ENCODE assay signal across 19 cellular contexts in genomic region chr13:41971848-41972247, GRCh38.
"Had no signal": no experiment of that assay in that cellular context is flagged by ENCODE, and none has a peak within 500 bp of the region (broad histone marks: within the 10 kb centered on the region; RNA-seq: fewer than 3 reads in every experiment).

No MANE protein-coding gene starts in this region.

- H3K9me3 Mint-ChIP-seq: activated naive CD8-positive, alpha-beta T cell treated with anti-CD3 and anti-CD28 coated beads, Interleukin-2, amount 10 ng/mL, durations not matched to agents 7 days and 5 days; activated T-cell treated with anti-CD3 and anti-CD28 coated beads, Interleukin-2, amount 50 U/mL, for 4 hours; endodermal cell; immature natural killer cell; natural killer cell had no signal

- H3K4me1 ChIP-seq: gastrocnemius medialis, tibial artery had no signal

- H3K36me3 Mint-ChIP-seq: activated CD8-positive, alpha-beta memory T cell treated with anti-CD3 and anti-CD28 coated beads, Interleukin-2, amount 10 ng/mL, durations not matched to agents 7 days and 5 days; activated naive CD8-positive, alpha-beta T cell treated with anti-CD3 and anti-CD28 coated beads, Interleukin-2, amount 10 ng/mL, durations not matched to agents 7 days and 5 days; immature natural killer cell; natural killer cell had no signal

- ATAC-seq: activated CD8-positive, alpha-beta memory T cell treated with anti-CD3 and anti-CD28 coated beads, Interleukin-2, amount 10 ng/mL, durations not matched to agents 7 days and 5 days; activated T-cell treated with anti-CD3 and anti-CD28 coated beads, Interleukin-2, amount 50 U/mL, for 4 hours; gastrocnemius medialis; heart left ventricle; natural killer cell had no signal

- H3K27ac Mint-ChIP-seq: activated CD8-positive, alpha-beta memory T cell treated with anti-CD3 and anti-CD28 coated beads, Interleukin-2, amount 10 ng/mL, durations not matched to agents 7 days and 5 days; activated naive CD8-positive, alpha-beta T cell treated with anti-CD3 and anti-CD28 coated beads, Interleukin-2, amount 10 ng/mL, durations not matched to agents 7 days and 5 days; endodermal cell; natural killer cell had no signal

- H3K27me3 Mint-ChIP-seq: activated CD8-positive, alpha-beta memory T cell treated with anti-CD3 and anti-CD28 coated beads, Interleukin-2, amount 10 ng/mL, durations not matched to agents 7 days and 5 days; activated naive CD8-positive, alpha-beta T cell treated with anti-CD3 and anti-CD28 coated beads, Interleukin-2, amount 10 ng/mL, durations not matched to agents 7 days and 5 days had no signal

- H3K27ac ChIP-seq: brain microvascular endothelial cell, gastrocnemius medialis, heart left ventricle, SK-N-MC, tibial artery, WERI-Rb-1 had no signal

- H3K27me3 ChIP-seq: brain microvascular endothelial cell, gastrocnemius medialis, heart left ventricle, tibial artery had no signal

- DNase-seq: activated CD4-positive, alpha-beta T cell treated with anti-CD3 and anti-CD28 coated beads for 4 hours; activated CD8-positive, alpha-beta memory T cell treated with anti-CD3 and anti-CD28 coated beads, Interleukin-2, amount 10 ng/mL, durations not matched to agents 7 days and 5 days; activated gamma-delta T cell treated with Interleukin-2 at 50 U/mL for 16 hours; activated naive CD8-positive, alpha-beta T cell treated with anti-CD3 and anti-CD28 coated beads, Interleukin-2, amount 10 ng/mL, durations not matched to agents 7 days and 5 days; activated T-cell treated with anti-CD3 and anti-CD28 coated beads, Interleukin-2, amount 50 U/mL, for 4 hours; brain microvascular endothelial cell; dermis blood vessel endothelial cell; endodermal cell; gastrocnemius medialis; heart left ventricle; immature natural killer cell; natural killer cell; nucleus accumbens; posterior cingulate gyrus; retina; stimulated activated CD4-positive, alpha-beta T cell treated with anti-CD3 and anti-CD28 coated beads, Interleukin-4, amount 100 ng/mL, for 1 hour; tibial artery; WERI-Rb-1 had no signal

- H3K4me3 Mint-ChIP-seq: activated CD8-positive, alpha-beta memory T cell treated with anti-CD3 and anti-CD28 coated beads, Interleukin-2, amount 10 ng/mL, durations not matched to agents 7 days and 5 days; activated naive CD8-positive, alpha-beta T cell treated with anti-CD3 and anti-CD28 coated beads, Interleukin-2, amount 10 ng/mL, durations not matched to agents 7 days and 5 days; activated T-cell treated with anti-CD3 and anti-CD28 coated beads, Interleukin-2, amount 50 U/mL, for 4 hours; endodermal cell; immature natural killer cell; natural killer cell had no signal

- H3K9me3 ChIP-seq: gastrocnemius medialis, heart left ventricle, tibial artery had no signal

- H3K36me3 ChIP-seq: brain microvascular endothelial cell, gastrocnemius medialis, heart left ventricle, tibial artery, WERI-Rb-1 had no signal

- H3K4me3 ChIP-seq: gastrocnemius medialis, heart left ventricle, SK-N-MC, tibial artery had no signal
